Comparison of ENCODE assay signal across 1 cellular context in the genomic region with DNA sequence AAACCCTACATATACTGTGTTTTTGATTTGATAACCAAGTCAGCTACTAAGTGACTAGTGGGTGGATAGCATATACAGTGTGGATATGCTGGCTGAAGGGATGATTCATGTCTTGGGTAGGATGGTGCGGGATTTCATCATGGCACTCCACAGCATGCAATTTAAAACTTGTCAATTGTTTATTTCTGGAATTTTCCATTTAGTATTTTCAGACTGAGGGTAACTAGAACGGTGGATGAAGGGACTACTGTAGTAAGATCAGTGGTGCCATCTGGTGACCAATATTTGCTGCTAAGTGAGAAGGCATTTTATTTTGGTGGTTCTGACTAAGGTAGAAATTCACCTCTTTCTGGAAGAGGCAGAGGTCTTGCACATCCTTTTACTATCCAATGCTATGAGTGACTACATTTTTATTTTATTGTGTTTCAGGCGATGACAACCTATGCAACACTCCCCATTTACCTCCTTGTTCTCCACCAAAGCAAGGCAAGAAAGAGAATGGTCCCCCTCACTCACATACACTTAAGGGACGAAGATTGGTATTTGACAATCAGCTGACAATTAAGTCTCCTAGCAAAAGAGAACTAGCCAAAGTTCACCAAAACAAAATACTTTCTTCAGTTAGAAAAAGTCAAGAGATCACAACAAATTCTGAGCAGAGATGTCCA.
TF ChIP-seq lines count a peak whose summit lies in the region.

No MANE protein-coding gene starts in this region.

TF ChIP-seq in SK-N-SH treated with all-trans-retinoic acid at 6 μM for 48 hours, 23 proteins besides CTCF, POLR2A, EP300 and RAD21 (continued from another document):
- TF ChIP-seq, protein P1, sequence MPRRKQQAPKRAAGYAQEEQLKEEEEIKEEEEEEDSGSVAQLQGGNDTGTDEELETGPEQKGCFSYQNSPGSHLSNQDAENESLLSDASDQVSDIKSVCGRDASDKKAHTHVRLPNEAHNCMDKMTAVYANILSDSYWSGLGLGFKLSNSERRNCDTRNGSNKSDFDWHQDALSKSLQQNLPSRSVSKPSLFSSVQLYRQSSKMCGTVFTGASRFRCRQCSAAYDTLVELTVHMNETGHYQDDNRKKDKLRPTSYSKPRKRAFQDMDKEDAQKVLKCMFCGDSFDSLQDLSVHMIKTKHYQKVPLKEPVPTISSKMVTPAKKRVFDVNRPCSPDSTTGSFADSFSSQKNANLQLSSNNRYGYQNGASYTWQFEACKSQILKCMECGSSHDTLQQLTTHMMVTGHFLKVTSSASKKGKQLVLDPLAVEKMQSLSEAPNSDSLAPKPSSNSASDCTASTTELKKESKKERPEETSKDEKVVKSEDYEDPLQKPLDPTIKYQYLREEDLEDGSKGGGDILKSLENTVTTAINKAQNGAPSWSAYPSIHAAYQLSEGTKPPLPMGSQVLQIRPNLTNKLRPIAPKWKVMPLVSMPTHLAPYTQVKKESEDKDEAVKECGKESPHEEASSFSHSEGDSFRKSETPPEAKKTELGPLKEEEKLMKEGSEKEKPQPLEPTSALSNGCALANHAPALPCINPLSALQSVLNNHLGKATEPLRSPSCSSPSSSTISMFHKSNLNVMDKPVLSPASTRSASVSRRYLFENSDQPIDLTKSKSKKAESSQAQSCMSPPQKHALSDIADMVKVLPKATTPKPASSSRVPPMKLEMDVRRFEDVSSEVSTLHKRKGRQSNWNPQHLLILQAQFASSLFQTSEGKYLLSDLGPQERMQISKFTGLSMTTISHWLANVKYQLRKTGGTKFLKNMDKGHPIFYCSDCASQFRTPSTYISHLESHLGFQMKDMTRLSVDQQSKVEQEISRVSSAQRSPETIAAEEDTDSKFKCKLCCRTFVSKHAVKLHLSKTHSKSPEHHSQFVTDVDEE (CRISPR knock-in tag; IDR thresholded peaks at IDR 0.05): no peak
- TF ChIP-seq CSDC2 (CRISPR knock-in tag; IDR thresholded peaks at IDR 0.05) (no peak), ZFP3 (CRISPR knock-in tag; IDR thresholded peaks at IDR 0.05) (no peak), SNAI2 (CRISPR knock-in tag; IDR thresholded peaks at IDR 0.05) (no peak), RARB (CRISPR knock-in tag; IDR thresholded peaks at IDR 0.05) (no peak), TCF4 (CRISPR knock-in tag; IDR thresholded peaks at IDR 0.05; ENCODE audit: borderline replicate concordance) (no peak), ZC3H10 (CRISPR knock-in tag; IDR thresholded peaks at IDR 0.05) (no peak), GLIS3 (CRISPR knock-in tag; IDR thresholded peaks at IDR 0.05) (no peak), ZFP30 (CRISPR knock-in tag; IDR thresholded peaks at IDR 0.05) (no peak), PPARA (CRISPR knock-in tag; IDR thresholded peaks at IDR 0.05; ENCODE audit: borderline replicate concordance) (no peak), ZNF565 (CRISPR knock-in tag; conservative IDR thresholded peaks at IDR 0.05; ENCODE audit: low read depth) (no peak), OSR1 (CRISPR knock-in tag; IDR thresholded peaks at IDR 0.05) (no peak), ZNF70 (CRISPR knock-in tag; IDR thresholded peaks at IDR 0.05) (no peak), ESRRG (CRISPR knock-in tag; IDR thresholded peaks at IDR 0.05) (no peak), TOX (CRISPR knock-in tag; IDR thresholded peaks at IDR 0.05; ENCODE audit: borderline replicate concordance) (no peak)
- TF ChIP-seq, protein P2, sequence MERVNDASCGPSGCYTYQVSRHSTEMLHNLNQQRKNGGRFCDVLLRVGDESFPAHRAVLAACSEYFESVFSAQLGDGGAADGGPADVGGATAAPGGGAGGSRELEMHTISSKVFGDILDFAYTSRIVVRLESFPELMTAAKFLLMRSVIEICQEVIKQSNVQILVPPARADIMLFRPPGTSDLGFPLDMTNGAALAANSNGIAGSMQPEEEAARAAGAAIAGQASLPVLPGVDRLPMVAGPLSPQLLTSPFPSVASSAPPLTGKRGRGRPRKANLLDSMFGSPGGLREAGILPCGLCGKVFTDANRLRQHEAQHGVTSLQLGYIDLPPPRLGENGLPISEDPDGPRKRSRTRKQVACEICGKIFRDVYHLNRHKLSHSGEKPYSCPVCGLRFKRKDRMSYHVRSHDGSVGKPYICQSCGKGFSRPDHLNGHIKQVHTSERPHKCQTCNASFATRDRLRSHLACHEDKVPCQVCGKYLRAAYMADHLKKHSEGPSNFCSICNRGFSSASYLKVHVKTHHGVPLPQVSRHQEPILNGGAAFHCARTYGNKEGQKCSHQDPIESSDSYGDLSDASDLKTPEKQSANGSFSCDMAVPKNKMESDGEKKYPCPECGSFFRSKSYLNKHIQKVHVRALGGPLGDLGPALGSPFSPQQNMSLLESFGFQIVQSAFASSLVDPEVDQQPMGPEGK (CRISPR knock-in tag; IDR thresholded peaks at IDR 0.05; ENCODE audit: borderline replicate concordance): no peak
- TF ChIP-seq, protein P3, sequence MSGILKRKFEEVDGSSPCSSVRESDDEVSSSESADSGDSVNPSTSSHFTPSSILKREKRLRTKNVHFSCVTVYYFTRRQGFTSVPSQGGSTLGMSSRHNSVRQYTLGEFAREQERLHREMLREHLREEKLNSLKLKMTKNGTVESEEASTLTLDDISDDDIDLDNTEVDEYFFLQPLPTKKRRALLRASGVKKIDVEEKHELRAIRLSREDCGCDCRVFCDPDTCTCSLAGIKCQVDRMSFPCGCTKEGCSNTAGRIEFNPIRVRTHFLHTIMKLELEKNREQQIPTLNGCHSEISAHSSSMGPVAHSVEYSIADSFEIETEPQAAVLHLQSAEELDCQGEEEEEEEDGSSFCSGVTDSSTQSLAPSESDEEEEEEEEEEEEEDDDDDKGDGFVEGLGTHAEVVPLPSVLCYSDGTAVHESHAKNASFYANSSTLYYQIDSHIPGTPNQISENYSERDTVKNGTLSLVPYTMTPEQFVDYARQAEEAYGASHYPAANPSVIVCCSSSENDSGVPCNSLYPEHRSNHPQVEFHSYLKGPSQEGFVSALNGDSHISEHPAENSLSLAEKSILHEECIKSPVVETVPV (CRISPR knock-in tag; IDR thresholded peaks at IDR 0.05): no peak
- TF ChIP-seq, protein P4, sequence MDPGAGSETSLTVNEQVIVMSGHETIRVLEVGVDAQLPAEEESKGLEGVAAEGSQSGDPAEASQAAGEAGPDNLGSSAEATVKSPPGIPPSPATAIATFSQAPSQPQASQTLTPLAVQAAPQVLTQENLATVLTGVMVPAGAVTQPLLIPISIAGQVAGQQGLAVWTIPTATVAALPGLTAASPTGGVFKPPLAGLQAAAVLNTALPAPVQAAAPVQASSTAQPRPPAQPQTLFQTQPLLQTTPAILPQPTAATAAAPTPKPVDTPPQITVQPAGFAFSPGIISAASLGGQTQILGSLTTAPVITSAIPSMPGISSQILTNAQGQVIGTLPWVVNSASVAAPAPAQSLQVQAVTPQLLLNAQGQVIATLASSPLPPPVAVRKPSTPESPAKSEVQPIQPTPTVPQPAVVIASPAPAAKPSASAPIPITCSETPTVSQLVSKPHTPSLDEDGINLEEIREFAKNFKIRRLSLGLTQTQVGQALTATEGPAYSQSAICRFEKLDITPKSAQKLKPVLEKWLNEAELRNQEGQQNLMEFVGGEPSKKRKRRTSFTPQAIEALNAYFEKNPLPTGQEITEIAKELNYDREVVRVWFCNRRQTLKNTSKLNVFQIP (CRISPR knock-in tag; IDR thresholded peaks at IDR 0.05; ENCODE audit: borderline replicate concordance, low read depth): no peak
